In the genomic region with DNA sequence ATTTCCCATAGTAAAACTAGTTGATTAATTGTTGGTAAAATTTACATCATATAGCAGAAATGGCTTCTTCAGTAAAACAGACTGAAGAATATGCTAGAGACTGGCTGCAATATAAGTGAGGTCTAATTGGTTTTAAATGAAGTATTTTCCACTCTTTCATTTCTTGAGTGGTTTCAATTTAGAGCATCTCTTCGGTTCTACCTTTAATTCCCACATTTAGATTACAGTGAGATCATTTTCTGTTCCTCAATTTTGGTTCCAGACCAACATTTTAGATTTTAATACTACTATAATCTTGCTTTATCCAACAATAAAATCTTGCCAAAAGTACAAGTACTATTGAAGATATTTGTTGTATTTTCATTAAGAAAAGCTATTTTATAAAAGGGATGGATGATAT, we compare ENCODE assay signal across 11 cellular contexts. TPM values are rescaled to one million over a fixed set of nuclear protein-coding genes. Genes with fewer than 3 reads are reported as not detected.
DNase-seq lines count a peak whose midpoint lies in the region; ATAC-seq and TF ChIP-seq lines count a peak whose summit lies in the region.
"Had no signal": no experiment of that assay in that cellular context is flagged by ENCODE, and none has a peak within 500 bp of the region (broad histone marks: within the 10 kb centered on the region; RNA-seq: fewer than 3 reads in every experiment).

No MANE protein-coding gene starts in this region.

- no peak for TF ChIP-seq CTCF in PC-3 (conservative IDR thresholded peaks at IDR 0.05; ENCODE audit: low read depth, low read length)
- TF ChIP-seq CTCF in endodermal cell (conservative IDR thresholded peaks at IDR 0.05): no peak
- no peak for TF ChIP-seq CTCF in gastrocnemius medialis (IDR thresholded peaks at IDR 0.05 in 4 of 5, conservative IDR thresholded peaks at IDR 0.05 in 1 of 5)

- H4K20me1 ChIP-seq in PC-3 (ENCODE audit: low read length): peaks cover 12% of the 10 kb centered on the region

- peak overlapping the region; percentile 97 for H3K4me3 Mint-ChIP-seq in activated CD4-positive, alpha-beta T cell treated with anti-CD3 and anti-CD28 coated beads for 36 hours
- H3K4me3 Mint-ChIP-seq in endodermal cell: peak overlapping the region; percentile 96

- H3K4me2 ChIP-seq in PC-3 (ENCODE audit: low read length): 0 out of 2 replicates have a peak overlapping the region, but pooled peaks have one; percentile 84

- H3K9ac ChIP-seq in PC-3 (ENCODE audit: low read length): no peak overlapping the region
- no peak overlapping the region for H3K9ac ChIP-seq in endodermal cell (ENCODE audit: extremely low read depth, low read length, poor library complexity, severe bottlenecking)

- peaks cover 39% of the 10 kb centered on the region for H3K79me2 ChIP-seq in PC-3 (ENCODE audit: low read length)

- CTCF ChIA-PET in activated CD4-positive, alpha-beta T cell treated with anti-CD3 and anti-CD28 coated beads for 36 hours (lab: Charles Lee): interaction anchor here (1.2 to 1.7 kb wide), 2 partner anchors 13 to 37 kb away, joined by 3 to 4 read pairs; no protein-coding TSS in a partner anchor
- CTCF ChIA-PET in PC-3 (lab: Charles Lee): no interaction called here

- DNase-seq in activated CD4-positive, alpha-beta T cell treated with anti-CD3 and anti-CD28 coated beads for 36 hours: no peak
- DNase-seq in activated CD4-positive, alpha-beta T cell treated with anti-CD3 and anti-CD28 coated beads for 4 hours: no peak
- DNase-seq in PC-3 (no peak), endodermal cell (no peak), gastrocnemius medialis (no peak), NCI-H345 (lab: John Stamatoyannopoulos, UW) (no peak), NCI-H345 treated with DMSO at 0.1 percent for 48 hours (lab: John Stamatoyannopoulos, UW; ENCODE audit: unreplicated experiment) (no peak)
- DNase-seq: NCI-H2081; stimulated activated CD8-positive, alpha-beta memory T cell treated with anti-CD3 and anti-CD28 coated beads, Interleukin-4, amount 100 ng/mL, for 48 hours had no signal

- intact Hi-C loops in activated CD4-positive, alpha-beta T cell treated with anti-CD3 and anti-CD28 coated beads for 36 hours (cut with DNase I, micrococcal nuclease): loop anchor here (1.0 to 5.0 kb wide), 5 partner anchors 38 to 1078 kb away; a partner anchor contains a TSS
- intact Hi-C loops in PC-3 (cut with micrococcal nuclease) (loop anchor here (5.0 kb wide), 1 partner anchor 38 kb away; no protein-coding TSS in a partner anchor), gastrocnemius medialis (cut with DNase I; ENCODE audit: low total_unique reads) (loop anchor here (5.0 kb wide), 2 partner anchors 38 to 78 kb away; no protein-coding TSS in a partner anchor)

- POLR2A ChIA-PET in activated CD4-positive, alpha-beta T cell treated with anti-CD3 and anti-CD28 coated beads for 36 hours (lab: Charles Lee): interaction anchor here (1.4 kb wide), 1 partner anchor 78 kb away, joined by 4 read pairs; no protein-coding TSS in a partner anchor
- POLR2A ChIA-PET in PC-3 (lab: Charles Lee; ENCODE audit: unreplicated experiment): no interaction called here

- ATAC-seq in activated CD4-positive, alpha-beta T cell treated with anti-CD3 and anti-CD28 coated beads for 36 hours: no peak
- ATAC-seq in PC-3 (no peak), gastrocnemius medialis (no peak), HG02938 (IDR thresholded peaks at IDR 0.05; ENCODE audit: unreplicated experiment) (no peak)

- H3K36me3 Mint-ChIP-seq in activated CD4-positive, alpha-beta T cell treated with anti-CD3 and anti-CD28 coated beads for 36 hours (ENCODE audit: low read depth): peaks cover 2% of the 10 kb centered on the region
- no peaks in the 10 kb centered on the region for H3K36me3 Mint-ChIP-seq in endodermal cell (ENCODE audit: low read depth)

- H3K27me3 ChIP-seq in PC-3 (ENCODE audit: low read length): no peaks in the 10 kb centered on the region
- H3K27me3 ChIP-seq in endodermal cell (ENCODE audit: control insufficient read depth, insufficient read depth, low read length, poor library complexity, severe bottlenecking): no peaks in the 10 kb centered on the region
- H3K27me3 ChIP-seq in gastrocnemius medialis: no peaks in the 10 kb centered on the region
- H3K27me3 ChIP-seq: cardiac muscle cell had no signal

- no peak overlapping the region for H3K4me3 ChIP-seq in PC-3 (ENCODE audit: low read length)
- no peak overlapping the region for H3K4me3 ChIP-seq in endodermal cell (ENCODE audit: low read length)
- H3K4me3 ChIP-seq in gastrocnemius medialis: no peak overlapping the region

- H3K27ac ChIP-seq in PC-3 (ENCODE audit: low read length) (no peak overlapping the region), endodermal cell (ENCODE audit: low read depth, low read length) (no peak overlapping the region), gastrocnemius medialis (peak overlapping the region; percentile 89 to 99 (median 94))
- H3K27ac ChIP-seq: cardiac muscle cell had no signal

- H3F3A ChIP-seq in PC-3 (ENCODE audit: low read length, unreplicated experiment): no peaks in the 10 kb centered on the region

- TF ChIP-seq POLR2A in gastrocnemius medialis (IDR thresholded peaks at IDR 0.05): no peak

- BruUV-seq in PC-3 (replicated peaks; lab: Mats Ljungman, UMichigan): no TSS peak

- 100% methylated on average over 1 of the region's 1 CpG for WGBS in endodermal cell (ENCODE audit: insufficient coverage in 1 of 2, insufficient read length in 1 of 2), 2 experiments

- in situ Hi-C loops in gastrocnemius medialis (cut with MboI; ENCODE audit: low sequenced_read_pairs in 4 of 4): no loop called here

- H3K36me3 ChIP-seq in PC-3 (ENCODE audit: low read depth, low read length): no peaks in the 10 kb centered on the region
- H3K36me3 ChIP-seq in endodermal cell (ENCODE audit: control insufficient read depth, insufficient read depth, low read length): peaks cover 2% of the 10 kb centered on the region
- H3K36me3 ChIP-seq in gastrocnemius medialis: peaks cover 0 to 8% of the 10 kb centered on the region in 2 donors
- H3K36me3 ChIP-seq: cardiac muscle cell had no signal

- no peaks in the 10 kb centered on the region for H3K9me3 ChIP-seq in PC-3 (ENCODE audit: low read length)
- no peaks in the 10 kb centered on the region for H3K9me3 ChIP-seq in endodermal cell (ENCODE audit: control insufficient read depth, low read length)
- H3K9me3 ChIP-seq in gastrocnemius medialis: no peaks in the 10 kb centered on the region

- H2AFZ ChIP-seq in PC-3 (ENCODE audit: low read length): no peak overlapping the region

- H3K4me1 ChIP-seq in PC-3 (ENCODE audit: insufficient read depth, low read length): peaks cover 24% of the 10 kb centered on the region
- no peaks in the 10 kb centered on the region for H3K4me1 ChIP-seq in endodermal cell (ENCODE audit: control insufficient read depth, insufficient read depth, low read length)
- H3K4me1 ChIP-seq in gastrocnemius medialis: peaks cover 27 to 31% of the 10 kb centered on the region in 2 donors

- peak overlapping the region; percentile 97 for H3K27ac Mint-ChIP-seq in activated CD4-positive, alpha-beta T cell treated with anti-CD3 and anti-CD28 coated beads for 36 hours
- H3K27ac Mint-ChIP-seq in endodermal cell: no peak overlapping the region

- no peaks in the 10 kb centered on the region for H3K27me3 Mint-ChIP-seq in activated CD4-positive, alpha-beta T cell treated with anti-CD3 and anti-CD28 coated beads for 36 hours
- H3K27me3 Mint-ChIP-seq in endodermal cell (ENCODE audit: insufficient read depth): no peaks in the 10 kb centered on the region

- H3K4me1 Mint-ChIP-seq in activated CD4-positive, alpha-beta T cell treated with anti-CD3 and anti-CD28 coated beads for 36 hours: peaks cover 38% of the 10 kb centered on the region
- peaks cover 14% of the 10 kb centered on the region for H3K4me1 Mint-ChIP-seq in endodermal cell

- H3K9me2 ChIP-seq in PC-3 (replicated peaks; ENCODE audit: low read length): no peaks in the 10 kb centered on the region

- H3K9me3 Mint-ChIP-seq in activated CD4-positive, alpha-beta T cell treated with anti-CD3 and anti-CD28 coated beads for 36 hours (ENCODE audit: low read depth): no peaks in the 10 kb centered on the region
- H3K9me3 Mint-ChIP-seq in endodermal cell: no peaks in the 10 kb centered on the region

RNA-seq across cellular contexts. Expression of a gene that starts 1.0 kb away (rescaled TPM):
- total RNA-seq in activated CD4-positive, alpha-beta T cell treated with anti-CD3 and anti-CD28 coated beads for 36 hours: 10 to 100 TPM; 43.6 to 77.5 TPM
- 43.1 and 146 TPM in 2 replicates for total RNA-seq in PC-3 (2014; rRNA removed)
- total RNA-seq in endodermal cell: 10 to 100 TPM; 67.1 to 70.2 TPM
- 36.1 TPM for polyA plus RNA-seq in endodermal cell (2013, experiment 1 of 2)
- polyA plus RNA-seq in endodermal cell (2013, experiment 2 of 2): 37.5 TPM
- total RNA-seq in gastrocnemius medialis: 100 to 1,000 TPM in 1 of 4 donors, 10 to 100 TPM in 3; 18.0 to 126 (median 26.7) TPM

RNA-seq across cellular contexts. Expression of a gene that starts 40.4 kb away (rescaled TPM):
- 10 to 100 TPM; 20.7 to 25.6 TPM for total RNA-seq in activated CD4-positive, alpha-beta T cell treated with anti-CD3 and anti-CD28 coated beads for 36 hours
- total RNA-seq in PC-3 (2014; rRNA removed): 54.6 and 85.4 TPM in 2 replicates
- 10 to 100 TPM; 39.0 to 41.5 TPM for total RNA-seq in endodermal cell
- 42.7 TPM for polyA plus RNA-seq in endodermal cell (2013, experiment 1 of 2)
- polyA plus RNA-seq in endodermal cell (2013, experiment 2 of 2): 38.0 TPM
- 100 to 1,000 TPM in 3 of 4 donors, 10 to 100 TPM in 1; 77.7 to 184 (median 111) TPM for total RNA-seq in gastrocnemius medialis

RNA-seq across cellular contexts. Expression of a gene that starts 53.3 kb away (rescaled TPM):
- total RNA-seq in activated CD4-positive, alpha-beta T cell treated with anti-CD3 and anti-CD28 coated beads for 36 hours: 10 to 100 TPM; 22.7 to 23.4 TPM
- total RNA-seq in PC-3 (2014; rRNA removed): 24.5 and 32.9 TPM in 2 replicates
- 10 to 100 TPM; 17.2 to 18.3 TPM for total RNA-seq in endodermal cell
- polyA plus RNA-seq in endodermal cell (2013, experiment 1 of 2): 17.0 TPM
- polyA plus RNA-seq in endodermal cell (2013, experiment 2 of 2): 14.1 TPM
- total RNA-seq in gastrocnemius medialis: 10 to 100 TPM; 15.6 to 33.1 (median 21.6) TPM

Comparison
In these comparisons a context has a peak if more than half of its experiments do, and no peak if none do; other contexts are left out.
1. H3K27ac ChIP-seq: peak in gastrocnemius medialis (4 of 4); none in PC-3 (single experiment) and endodermal cell (single experiment).